In genomic region chr17:32264823-32265191, GRCh38 we compare ENCODE assay signal across 10 cellular contexts. TPM values are rescaled to one million over a fixed set of nuclear protein-coding genes. Genes with fewer than 3 reads are reported as not detected.
A peak's percentile ranks its signal among the peaks of the same experiment; 100 is the strongest.
DNase-seq lines count a peak whose midpoint lies in the region; ATAC-seq and TF ChIP-seq lines count a peak whose summit lies in the region.
"Had no signal": no experiment of that assay in that cellular context is flagged by ENCODE, and none has a peak within 500 bp of the region (broad histone marks: within the 10 kb centered on the region; RNA-seq: fewer than 3 reads in every experiment).

No MANE protein-coding gene starts in this region.

- H3K4me3 ChIP-seq in NT2/D1 (ENCODE audit: insufficient read length, low read depth) (peak overlapping the region; percentile 37), sigmoid colon (peak overlapping the region in 2 of 4 donors; percentile 81), PC-3 (ENCODE audit: low read length) (no peak overlapping the region)

- no peak for TF ChIP-seq EP300 in sigmoid colon (IDR thresholded peaks at IDR 0.05)

- H3K27me3 ChIP-seq in NT2/D1 (ENCODE audit: insufficient read depth, insufficient read length) (peaks cover 18% of the 10 kb centered on the region), sigmoid colon (peaks cover 0 to 34% (median 12%) of the 10 kb centered on the region in 3 donors), PC-3 (ENCODE audit: low read length) (peaks cover 47% of the 10 kb centered on the region)

- DNase-seq in NCI-H526 treated with DMSO at 0.1 percent for 48 hours (lab: John Stamatoyannopoulos, UW), result peak; percentile 7
- DNase-seq in NCI-H526 (lab: John Stamatoyannopoulos, UW), result no peak
- DNase-seq in NT2/D1 (ENCODE audit: low read depth, low spot score), result no peak
- DNase-seq in glutamatergic neuron, result peak; percentile 59
- no peak for DNase-seq in sigmoid colon
- no peak for DNase-seq in PC-3
- DNase-seq: amniotic stem cell had no signal

- H3K9me3 Mint-ChIP-seq in glutamatergic neuron (ENCODE audit: unreplicated experiment), result peaks cover 41% of the 10 kb centered on the region

- no peaks in the 10 kb centered on the region for H3K9me2 ChIP-seq in PC-3 (replicated peaks; ENCODE audit: low read length)

- H3K4me1 Mint-ChIP-seq in glutamatergic neuron (ENCODE audit: low read depth, unreplicated experiment), result peaks cover 59% of the 10 kb centered on the region

- peak overlapping the region; percentile 77 for H3K9ac ChIP-seq in NT2/D1 (ENCODE audit: insufficient read length, low read depth)
- H3K9ac ChIP-seq in PC-3 (ENCODE audit: low read length), result no peak overlapping the region

- H3K27ac ChIP-seq in sigmoid colon (peak overlapping the region; percentile 34 to 52 (median 42)), PC-3 (ENCODE audit: low read length) (no peak overlapping the region)

- H3K9me3 ChIP-seq in NT2/D1 (ENCODE audit: insufficient read depth, low read length), result no peaks in the 10 kb centered on the region
- no peaks in the 10 kb centered on the region for H3K9me3 ChIP-seq in sigmoid colon
- no peaks in the 10 kb centered on the region for H3K9me3 ChIP-seq in PC-3 (ENCODE audit: low read length)

- H2AFZ ChIP-seq in PC-3 (ENCODE audit: low read length), result no peak overlapping the region

- H3F3A ChIP-seq in PC-3 (ENCODE audit: low read length, unreplicated experiment), result no peaks in the 10 kb centered on the region

- CTCF ChIA-PET in PC-3 (lab: Charles Lee), result no interaction called here

- TF ChIP-seq CTCF in glutamatergic neuron (IDR thresholded peaks at IDR 0.05; ENCODE audit: partially characterized antibody, unreplicated experiment) (no peak), sigmoid colon (IDR thresholded peaks at IDR 0.05) (no peak), PC-3 (conservative IDR thresholded peaks at IDR 0.05; ENCODE audit: low read depth, low read length) (no peak)

- no peak for TF ChIP-seq POLR2A in sigmoid colon (IDR thresholded peaks at IDR 0.05)

- H3K27me3 Mint-ChIP-seq in glutamatergic neuron (ENCODE audit: unreplicated experiment), result peaks cover 16% of the 10 kb centered on the region

- intact Hi-C loops in sigmoid colon (cut with DNase I) (no loop called here), PC-3 (cut with micrococcal nuclease) (no loop called here)

- no peaks in the 10 kb centered on the region for H3K79me2 ChIP-seq in PC-3 (ENCODE audit: low read length)

- H4K20me1 ChIP-seq in PC-3 (ENCODE audit: low read length), result no peaks in the 10 kb centered on the region

- BruUV-seq in PC-3 (replicated peaks; lab: Mats Ljungman, UMichigan), result no TSS peak

- peak overlapping the region; percentile 98 for H3K27ac Mint-ChIP-seq in glutamatergic neuron (ENCODE audit: unreplicated experiment)

- H3K4me3 Mint-ChIP-seq in glutamatergic neuron (ENCODE audit: unreplicated experiment), result peak overlapping the region; percentile 89

- WGBS in sigmoid colon, 2 donors, result 10 to 32% methylated on average over 8 of the region's 8 CpGs

- H3K4me2 ChIP-seq in PC-3 (ENCODE audit: low read length), result no peak overlapping the region

- no peaks in the 10 kb centered on the region for H3K36me3 ChIP-seq in NT2/D1 (ENCODE audit: insufficient read depth, insufficient read length, low read length)
- H3K36me3 ChIP-seq in sigmoid colon, result no peaks in the 10 kb centered on the region
- no peaks in the 10 kb centered on the region for H3K36me3 ChIP-seq in PC-3 (ENCODE audit: low read depth, low read length)

- peaks cover 9% of the 10 kb centered on the region for H3K36me3 Mint-ChIP-seq in glutamatergic neuron (ENCODE audit: unreplicated experiment)

- H3K4me1 ChIP-seq in NT2/D1 (ENCODE audit: insufficient read depth, insufficient read length) (peaks cover 9% of the 10 kb centered on the region), sigmoid colon (peaks cover 0 to 23% (median 19%) of the 10 kb centered on the region in 4 donors), PC-3 (ENCODE audit: insufficient read depth, low read length) (no peaks in the 10 kb centered on the region)

- ATAC-seq in PC-3, result no peak
- no peak for ATAC-seq in HG03469 (IDR thresholded peaks at IDR 0.05; ENCODE audit: unreplicated experiment)
- ATAC-seq in GM18519 (IDR thresholded peaks at IDR 0.05; ENCODE audit: low FRiP score, unreplicated experiment), result no peak

- POLR2A ChIA-PET in PC-3 (lab: Charles Lee; ENCODE audit: unreplicated experiment), result no interaction called here

RNA-seq across cellular contexts. Expression of gene RHBDL3, which starts 0.8 kb away (rescaled TPM):
- total RNA-seq in glutamatergic neuron (ENCODE audit: unreplicated experiment) (124 TPM), sigmoid colon (under 1 TPM; 0.36 to 0.83 (median 0.68) TPM), PC-3 (2014; rRNA removed) (not detected in 2 replicates)
- under 1 TPM in 2 of 3 donors, not detected in 1; 0.23 to 0.67 TPM for polyA plus RNA-seq in sigmoid colon
- total RNA-seq: fibroblast of villous mesenchyme had no signal

Comparison
In these comparisons a context has a peak if more than half of its experiments do, and no peak if none do; other contexts are left out.
1. DNase-seq: peak in NCI-H526 treated with DMSO at 0.1 percent for 48 hours (single experiment) and glutamatergic neuron (single experiment); none in NCI-H526 (0 of 2), NT2/D1 (single experiment), sigmoid colon (single experiment) and PC-3 (single experiment).
2. RNA of gene RHBDL3, which starts 0.8 kb away (total RNA-seq): 124 TPM in glutamatergic neuron (single experiment); 0.36 to 0.83 TPM in sigmoid colon and not detected in PC-3; every median in the first group is over 10 times any median in the second.